14 cellular contexts compared by ENCODE assay signal in the genomic region with DNA sequence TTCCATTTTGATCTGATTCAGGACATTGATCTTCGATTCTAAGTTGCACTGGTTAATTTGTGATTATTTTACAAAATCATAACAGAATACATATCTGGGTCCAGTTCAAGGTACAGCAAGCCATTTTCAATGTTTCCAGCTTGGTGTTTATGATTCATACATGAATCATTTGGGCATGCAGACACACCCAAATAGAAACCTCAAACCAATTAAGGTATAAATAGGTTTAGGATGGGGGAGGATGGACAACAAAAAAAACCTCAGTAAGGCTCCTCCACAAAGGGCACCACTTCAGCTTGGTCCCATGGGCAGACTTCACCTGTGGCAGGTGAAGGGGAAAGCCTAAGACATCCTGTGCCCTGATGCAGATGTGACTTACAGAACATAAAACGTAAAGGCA.
DNase-seq lines count a peak whose midpoint lies in the region; ATAC-seq and TF ChIP-seq lines count a peak whose summit lies in the region.
"Had no signal": no experiment of that assay in that cellular context is flagged by ENCODE, and none has a peak within 500 bp of the region (broad histone marks: within the 10 kb centered on the region; RNA-seq: fewer than 3 reads in every experiment).

No MANE protein-coding gene starts in this region.

- ATAC-seq in CD4-positive, alpha-beta T cell (ENCODE audit: poor library complexity): no peak

- intact Hi-C loops in CD4-positive, alpha-beta T cell (cut with DNase I, micrococcal nuclease): no loop called here
- intact Hi-C loops in head of caudate nucleus (cut with DNase I): no loop called here

- no peak for TF ChIP-seq CTCF in CD4-positive, alpha-beta T cell (IDR thresholded peaks at IDR 0.05)

- no peaks in the 10 kb centered on the region for H3K36me3 Mint-ChIP-seq in CD4-positive, alpha-beta T cell (ENCODE audit: low read depth)

- H3K9me3 Mint-ChIP-seq in CD4-positive, alpha-beta T cell: no peaks in the 10 kb centered on the region
- H3K9me3 Mint-ChIP-seq: activated CD4-positive, alpha-beta memory T cell treated with anti-CD3 and anti-CD28 coated beads, Interleukin-2, amount 10 ng/mL, durations not matched to agents 7 days and 5 days had no signal

- H3K4me1 Mint-ChIP-seq in CD4-positive, alpha-beta T cell (ENCODE audit: low read depth): no peaks in the 10 kb centered on the region

- DNase-seq in AG08395 (ENCODE audit: low spot score) (peak; percentile 27), HCEC 1CT (peak; percentile 60), SW480 (ENCODE audit: low spot score) (peak; percentile 91), glomerular visceral epithelial cell (ENCODE audit: extremely low spot score) (peak; percentile 16), head of caudate nucleus (no peak), C1 segment of cervical spinal cord (lab: John Stamatoyannopoulos, UW) (no peak), NCI-H510A (lab: John Stamatoyannopoulos, UW) (no peak)
- no peak for DNase-seq in CD4-positive, alpha-beta T cell
- DNase-seq: activated CD4-positive, alpha-beta memory T cell treated with anti-CD3 and anti-CD28 coated beads, Interleukin-2, amount 10 ng/mL, durations not matched to agents 7 days and 5 days; activated effector memory CD4-positive, alpha-beta T cell treated with anti-CD3 and anti-CD28 coated beads, Interleukin-2, amount 50 U/mL, for 16 hours; OCI-M1; stimulated activated CD4-positive, alpha-beta T cell treated with anti-CD3 and anti-CD28 coated beads, Interleukin-1b, Interleukin-23, amount 100 ng/mL, for 48 hours; T-helper 2 cell had no signal

- no peak overlapping the region for H3K27ac ChIP-seq in CD4-positive, alpha-beta T cell (ENCODE audit: low read depth, low read length)
- H3K27ac ChIP-seq: BLaER1 had no signal

- no peaks in the 10 kb centered on the region for H3K9me3 ChIP-seq in CD4-positive, alpha-beta T cell (ENCODE audit: control insufficient read depth, low read length)

- POLR2A ChIA-PET in CD4-positive, alpha-beta T cell (lab: Charles Lee): no interaction called here

- no peaks in the 10 kb centered on the region for H3K27me3 ChIP-seq in CD4-positive, alpha-beta T cell (ENCODE audit: control insufficient read depth, insufficient read depth, low read length)
- H3K27me3 ChIP-seq: BLaER1 had no signal

- H3K27me3 Mint-ChIP-seq in CD4-positive, alpha-beta T cell: no peaks in the 10 kb centered on the region
- H3K27me3 Mint-ChIP-seq: activated CD4-positive, alpha-beta memory T cell treated with anti-CD3 and anti-CD28 coated beads, Interleukin-2, amount 10 ng/mL, durations not matched to agents 7 days and 5 days had no signal

- CTCF ChIA-PET in CD4-positive, alpha-beta T cell (lab: Charles Lee): no interaction called here

- H3K4me3 Mint-ChIP-seq in CD4-positive, alpha-beta T cell: no peak overlapping the region
- H3K4me3 Mint-ChIP-seq: activated CD4-positive, alpha-beta memory T cell treated with anti-CD3 and anti-CD28 coated beads, Interleukin-2, amount 10 ng/mL, durations not matched to agents 7 days and 5 days had no signal

- H3K27ac Mint-ChIP-seq in CD4-positive, alpha-beta T cell: no peak overlapping the region
- H3K27ac Mint-ChIP-seq: activated CD4-positive, alpha-beta memory T cell treated with anti-CD3 and anti-CD28 coated beads, Interleukin-2, amount 10 ng/mL, durations not matched to agents 7 days and 5 days had no signal

Comparison
In these comparisons a context has a peak if more than half of its experiments do, and no peak if none do; other contexts are left out.
1. DNase-seq: peak in AG08395 (single experiment), HCEC 1CT (single experiment), SW480 (single experiment) and glomerular visceral epithelial cell (single experiment); none in CD4-positive, alpha-beta T cell (0 of 10), head of caudate nucleus (0 of 42), C1 segment of cervical spinal cord (0 of 14) and NCI-H510A (single experiment).